Comparison of ENCODE assay signal across 31 cellular contexts in genomic region chr15:52218816-52219215, GRCh38.
"Had no signal": no experiment of that assay in that cellular context is flagged by ENCODE, and none has a peak within 500 bp of the region (broad histone marks: within the 10 kb centered on the region; RNA-seq: fewer than 3 reads in every experiment).

No MANE protein-coding gene starts in this region.

- ATAC-seq: activated CD4-positive, alpha-beta T cell treated with anti-CD3 and anti-CD28 coated beads for 36 hours; activated T-cell treated with anti-CD3 and anti-CD28 coated beads, Interleukin-2, amount 50 U/mL, for 4 hours; activated T-helper 17 cell treated with anti-CD3 and anti-CD28 coated beads, Interleukin-2, amount 50 U/mL, for 72 hours; effector memory CD8-positive, alpha-beta T cell; gastroesophageal sphincter; heart right ventricle; T-helper 17 cell had no signal

- H3K9me3 ChIP-seq: ascending aorta, breast epithelium, colonic mucosa, esophagus squamous epithelium, gastroesophageal sphincter, heart right ventricle had no signal

- H3K27ac ChIP-seq: ascending aorta, breast epithelium, cardiac muscle cell, colonic mucosa, esophagus squamous epithelium, gastroesophageal sphincter, heart right ventricle, WERI-Rb-1 had no signal

- H3K27me3 ChIP-seq: ascending aorta, breast epithelium, cardiac muscle cell, colonic mucosa, esophagus squamous epithelium, gastroesophageal sphincter, heart right ventricle had no signal

- H3K9me3 Mint-ChIP-seq: activated CD4-positive, alpha-beta memory T cell treated with anti-CD3 and anti-CD28 coated beads for 36 hours; activated CD4-positive, alpha-beta T cell treated with anti-CD3 and anti-CD28 coated beads, Interleukin-2, amount 10 ng/mL, durations not matched to agents 24 days and 14 days; activated T-cell treated with anti-CD3 and anti-CD28 coated beads, Interleukin-2, amount 50 U/mL, for 4 hours; activated T-helper 17 cell treated with anti-CD3 and anti-CD28 coated beads, Interleukin-2, amount 50 U/mL, for 72 hours; brain; effector memory CD8-positive, alpha-beta T cell; T-helper 2 cell treated with Interferon-gamma antibody and Interleukin-4, amounts not matched to agents 5 μg/mL and 100 μg/mL, for 36 hours had no signal

- H3K4me3 Mint-ChIP-seq: activated CD4-positive, alpha-beta memory T cell treated with anti-CD3 and anti-CD28 coated beads for 36 hours; activated CD4-positive, alpha-beta T cell treated with anti-CD3 and anti-CD28 coated beads for 36 hours; activated CD4-positive, alpha-beta T cell treated with anti-CD3 and anti-CD28 coated beads, Interleukin-2, amount 10 ng/mL, durations not matched to agents 24 days and 14 days; activated naive CD8-positive, alpha-beta T cell; activated T-cell treated with anti-CD3 and anti-CD28 coated beads, Interleukin-2, amount 50 U/mL, for 4 hours; activated T-helper 17 cell treated with anti-CD3 and anti-CD28 coated beads, Interleukin-2, amount 50 U/mL, for 72 hours; brain; effector memory CD8-positive, alpha-beta T cell; T-helper 17 cell; T-helper 2 cell treated with Interferon-gamma antibody and Interleukin-4, amounts not matched to agents 5 μg/mL and 100 μg/mL, for 36 hours had no signal

- H3K4me1 ChIP-seq: ascending aorta, breast epithelium, colonic mucosa, esophagus squamous epithelium, gastroesophageal sphincter, heart right ventricle had no signal

- H3K27me3 Mint-ChIP-seq: activated CD4-positive, alpha-beta memory T cell treated with anti-CD3 and anti-CD28 coated beads for 36 hours; activated CD4-positive, alpha-beta T cell treated with anti-CD3 and anti-CD28 coated beads for 36 hours; activated CD4-positive, alpha-beta T cell treated with anti-CD3 and anti-CD28 coated beads, Interleukin-2, amount 10 ng/mL, durations not matched to agents 24 days and 14 days; activated naive CD8-positive, alpha-beta T cell; activated T-helper 17 cell treated with anti-CD3 and anti-CD28 coated beads, Interleukin-2, amount 50 U/mL, for 72 hours; brain; effector memory CD8-positive, alpha-beta T cell; T-helper 17 cell had no signal

- H3K36me3 Mint-ChIP-seq: activated CD4-positive, alpha-beta memory T cell treated with anti-CD3 and anti-CD28 coated beads for 36 hours; activated naive CD8-positive, alpha-beta T cell; brain had no signal

- DNase-seq: activated CD4-positive, alpha-beta memory T cell treated with anti-CD3 and anti-CD28 coated beads for 36 hours; activated CD4-positive, alpha-beta T cell treated with anti-CD3 and anti-CD28 coated beads for 36 hours; activated CD4-positive, alpha-beta T cell treated with anti-CD3 and anti-CD28 coated beads, Interleukin-2, amount 10 ng/mL, durations not matched to agents 24 days and 14 days; activated CD4-positive, CD25-positive, alpha-beta regulatory T cell; activated CD4-positive, CD25-positive, alpha-beta regulatory T cell treated with anti-CD3 and anti-CD28 coated beads, Interleukin-2, amount 50 U/mL, for 72 hours; activated CD8-positive, alpha-beta memory T cell treated with anti-CD3 and anti-CD28 coated beads for 24 hours; activated effector memory CD4-positive, alpha-beta T cell treated with Interleukin-2 at 50 U/mL for 16 hours; activated gamma-delta T cell treated with Interleukin-2 at 50 U/mL for 16 hours; activated naive CD4-positive, alpha-beta T cell treated with anti-CD3 and anti-CD28 coated beads, Interleukin-2, amount 50 U/mL, for 16 hours; activated naive CD4-positive, alpha-beta T cell treated with Interleukin-2 at 50 U/mL for 16 hours; activated T-cell treated with anti-CD3 and anti-CD28 coated beads, Interleukin-2, amount 50 U/mL, for 4 hours; central memory CD4-positive, alpha-beta T cell; cerebellar nuclear complex; colonic mucosa; effector memory CD8-positive, alpha-beta T cell; erythroblast; esophagus squamous epithelium; foreskin melanocyte; heart right ventricle; T-helper 1 cell; T-helper 17 cell; T1000; WERI-Rb-1 had no signal

- H3K4me3 ChIP-seq: ascending aorta, breast epithelium, cardiac muscle cell, colonic mucosa, esophagus squamous epithelium, gastroesophageal sphincter, heart right ventricle had no signal

- H3K27ac Mint-ChIP-seq: activated CD4-positive, alpha-beta memory T cell treated with anti-CD3 and anti-CD28 coated beads for 36 hours; activated CD4-positive, alpha-beta T cell treated with anti-CD3 and anti-CD28 coated beads for 36 hours; activated CD4-positive, alpha-beta T cell treated with anti-CD3 and anti-CD28 coated beads, Interleukin-2, amount 10 ng/mL, durations not matched to agents 24 days and 14 days; activated naive CD8-positive, alpha-beta T cell; activated T-helper 17 cell treated with anti-CD3 and anti-CD28 coated beads, Interleukin-2, amount 50 U/mL, for 72 hours; T-helper 17 cell; T-helper 2 cell treated with Interferon-gamma antibody and Interleukin-4, amounts not matched to agents 5 μg/mL and 100 μg/mL, for 36 hours had no signal

- H3K36me3 ChIP-seq: ascending aorta, breast epithelium, cardiac muscle cell, colonic mucosa had no signal

- H3K4me1 Mint-ChIP-seq: brain had no signal
